8 cellular contexts compared by ENCODE assay signal in the genomic region with DNA sequence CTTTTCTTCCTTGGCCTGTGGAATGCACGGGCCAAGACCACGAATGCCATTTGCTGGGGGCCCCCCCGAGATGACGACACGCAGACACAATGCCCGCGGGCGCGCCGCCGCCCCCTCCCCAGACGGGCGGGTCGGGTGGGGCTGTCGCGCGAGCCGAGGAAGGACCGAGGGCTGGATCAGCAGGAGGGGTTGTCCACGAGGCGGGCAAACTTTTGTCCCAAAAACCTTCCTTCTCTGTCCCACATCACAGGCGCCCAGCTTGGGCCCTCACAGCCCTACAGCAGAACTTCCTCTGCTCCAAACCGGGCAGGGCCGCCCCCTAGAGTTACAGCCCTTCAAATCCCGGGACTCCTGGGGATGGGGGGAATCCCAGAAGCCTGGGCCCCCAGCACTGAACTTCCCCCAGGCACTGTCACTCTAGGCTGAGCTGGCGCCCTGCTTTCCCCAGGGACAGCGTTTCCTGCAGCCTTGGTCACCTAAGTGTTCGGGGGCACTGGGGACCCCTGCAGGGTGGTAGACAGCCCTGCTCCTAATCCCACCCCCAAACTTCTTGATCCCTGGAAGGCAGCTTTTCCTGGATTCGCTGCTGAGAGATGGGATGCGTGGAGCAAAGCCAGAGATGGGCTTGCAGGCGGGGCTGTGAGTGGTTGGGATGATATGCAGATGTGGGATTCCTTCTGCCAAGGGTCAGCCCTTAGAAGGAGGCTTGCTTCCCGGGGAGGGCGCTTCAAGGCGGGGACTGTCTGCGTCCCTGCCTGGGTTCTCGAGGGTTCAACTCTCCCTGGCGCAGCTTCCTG. TPM values are rescaled to one million over a fixed set of nuclear protein-coding genes. Genes with fewer than 3 reads are reported as not detected.
DNase-seq lines count a peak whose midpoint lies in the region; ATAC-seq and TF ChIP-seq lines count a peak whose summit lies in the region.

No MANE protein-coding gene starts in this region.

- WGBS in trophoblast cell (ENCODE audit: extremely low coverage, insufficient coverage, insufficient read length), result no CpG with 5 or more reads among the region's 37 CpGs

- peak overlapping the region; percentile 97 for H4K91ac ChIP-seq in trophoblast cell (ENCODE audit: low read depth, low read length)

- H4K20me1 ChIP-seq in BLaER1 (peaks cover 48% of the 10 kb centered on the region), OCI-LY7 (ENCODE audit: insufficient read depth, low read length) (no peaks in the 10 kb centered on the region)

- peak overlapping the region; percentile 95 for H2BK120ac ChIP-seq in trophoblast cell (ENCODE audit: insufficient read depth, low read length, poor library complexity)

- peaks cover 8% of the 10 kb centered on the region; the same call in 1 of the 2 replicates for H3K36me3 ChIP-seq in BLaER1
- peaks cover 32 to 37% of the 10 kb centered on the region in 2 experiments for H3K36me3 ChIP-seq in trophoblast cell (ENCODE audit: control insufficient read depth in 1 of 2, insufficient read depth in 2 of 2, low read length in 2 of 2)
- H3K36me3 ChIP-seq in OCI-LY7 (ENCODE audit: insufficient read depth, low read length), result no peaks in the 10 kb centered on the region

- H3K4me3 ChIP-seq in BLaER1 (peak overlapping the region; percentile 93), trophoblast cell (ENCODE audit: low read depth, low read length) (peak overlapping the region; percentile 93), OCI-LY7 (ENCODE audit: low read depth, low read length, poor library complexity, severe bottlenecking) (no peak overlapping the region)

- DNase-seq in Right ventricle myocardium superior, result peak; percentile 76
- DNase-seq in trophoblast cell, result peak in 1 of 2 donors; percentile 27
- no peak for DNase-seq in NCI-H1092 (lab: John Stamatoyannopoulos, UW)
- DNase-seq in OCI-LY7 (ENCODE audit: low spot score), result no peak
- no peak for DNase-seq in GM10248 (ENCODE audit: extremely low spot score)

- CTCF ChIA-PET in OCI-LY7 (lab: Charles Lee; ENCODE audit: unreplicated experiment) (no interaction called here), GM10248 (lab: Yijun Ruan, JAX) (no interaction called here)

- H3K4ac ChIP-seq in trophoblast cell (ENCODE audit: low read depth, low read length), result peak overlapping the region; percentile 94

- H3K9me3 ChIP-seq in BLaER1 (no peaks in the 10 kb centered on the region), trophoblast cell (ENCODE audit: insufficient read depth, low read depth, low read length) (peaks cover 3% of the 10 kb centered on the region), OCI-LY7 (ENCODE audit: low read length) (no peaks in the 10 kb centered on the region)

- H3K4me2 ChIP-seq in BLaER1, result peak overlapping the region; percentile 99
- peak overlapping the region; percentile 76 for H3K4me2 ChIP-seq in trophoblast cell (ENCODE audit: low read length)
- H3K4me2 ChIP-seq in OCI-LY7 (ENCODE audit: low read length), result no peak overlapping the region

- peak overlapping the region; percentile 99 for H3K18ac ChIP-seq in trophoblast cell (ENCODE audit: low read length)

- H3K14ac ChIP-seq in trophoblast cell (ENCODE audit: low read length), result peak overlapping the region; percentile 98

- intact Hi-C loops in Right ventricle myocardium superior (cut with DNase I), result no loop called here
- intact Hi-C loops in OCI-LY7 (cut with micrococcal nuclease; ENCODE audit: unreplicated experiment), result no loop called here

- ATAC-seq in SK-N-SH treated with all-trans-retinoic acid at 6 μM for 48 hours (peak; percentile 39), Right ventricle myocardium superior (ENCODE audit: poor library complexity) (peak; percentile 32), HG02642 (IDR thresholded peaks at IDR 0.05; ENCODE audit: poor library complexity, unreplicated experiment) (no peak)

- BruUV-seq in OCI-LY7 (replicated peaks; lab: Mats Ljungman, UMichigan), result no TSS peak

- peak overlapping the region; percentile 3 for H2BK12ac ChIP-seq in trophoblast cell (ENCODE audit: low read length)

- peaks cover 29% of the 10 kb centered on the region for H3K79me1 ChIP-seq in trophoblast cell (ENCODE audit: low read length)

- no peaks in the 10 kb centered on the region for H3K9me2 ChIP-seq in OCI-LY7 (ENCODE audit: insufficient read depth, low read length)

- no peak for TF ChIP-seq CTCF in OCI-LY7 (conservative IDR thresholded peaks at IDR 0.05; ENCODE audit: low read length)
- TF ChIP-seq CTCF in GM10248 (IDR thresholded peaks at IDR 0.05; ENCODE audit: control extremely low read depth, extremely low read depth, low read depth, missing control alignments), result no peak

- H2BK5ac ChIP-seq in trophoblast cell (ENCODE audit: low read depth, low read length, poor library complexity), result peak overlapping the region; percentile 96

- no peak overlapping the region for H3K23ac ChIP-seq in trophoblast cell (ENCODE audit: low read length)

- peak overlapping the region; percentile 83 for H4K8ac ChIP-seq in trophoblast cell (ENCODE audit: low read depth, low read length)

- H4K12ac ChIP-seq in trophoblast cell (ENCODE audit: low read depth, low read length), result no peak overlapping the region

- H3K9ac ChIP-seq in BLaER1 (peak overlapping the region; percentile 87), trophoblast cell (ENCODE audit: low read length) (peak overlapping the region; percentile 96)

- POLR2A ChIA-PET in OCI-LY7 (lab: Charles Lee), result no interaction called here
- POLR2A ChIA-PET in GM10248 (lab: Yijun Ruan, JAX), result no interaction called here

- peak overlapping the region; percentile 87; the same call in 1 of the 2 replicates for H3K27ac ChIP-seq in BLaER1
- H3K27ac ChIP-seq in trophoblast cell (ENCODE audit: low read depth, low read length), result peak overlapping the region; percentile 84
- H3K27ac ChIP-seq in OCI-LY7 (ENCODE audit: low read depth, low read length, poor library complexity, severe bottlenecking), result no peak overlapping the region

- H3K79me2 ChIP-seq in trophoblast cell (ENCODE audit: control insufficient read depth, insufficient read depth, low read length, poor library complexity) (peaks cover 47% of the 10 kb centered on the region), OCI-LY7 (ENCODE audit: insufficient read depth, low read depth, low read length) (no peaks in the 10 kb centered on the region)

- no peaks in the 10 kb centered on the region for H3K27me3 ChIP-seq in BLaER1
- H3K27me3 ChIP-seq in trophoblast cell (ENCODE audit: insufficient read depth, low read length), result no peaks in the 10 kb centered on the region

- H2AFZ ChIP-seq in trophoblast cell (ENCODE audit: insufficient read depth, low read length, poor library complexity) (no peak overlapping the region), OCI-LY7 (ENCODE audit: low read length) (no peak overlapping the region)

- H2AK5ac ChIP-seq in trophoblast cell (ENCODE audit: low read length), result peak overlapping the region; percentile 8

- H3K4me1 ChIP-seq in BLaER1 (peaks cover 79% of the 10 kb centered on the region), trophoblast cell (ENCODE audit: control insufficient read depth in 1 of 2, insufficient read depth in 2 of 2, low read length in 2 of 2) (peaks cover 35 to 42% of the 10 kb centered on the region in 2 experiments), OCI-LY7 (ENCODE audit: insufficient read depth, low read length, poor library complexity, severe bottlenecking) (no peaks in the 10 kb centered on the region)

TF ChIP-seq in SK-N-SH treated with all-trans-retinoic acid at 6 μM for 48 hours, 23 proteins besides CTCF, POLR2A, EP300 and RAD21:
- no peak for TF ChIP-seq RARB (CRISPR knock-in tag; IDR thresholded peaks at IDR 0.05)
- TF ChIP-seq ZNF565 (CRISPR knock-in tag; conservative IDR thresholded peaks at IDR 0.05; ENCODE audit: low read depth), result no peak
- TF ChIP-seq, protein P1, sequence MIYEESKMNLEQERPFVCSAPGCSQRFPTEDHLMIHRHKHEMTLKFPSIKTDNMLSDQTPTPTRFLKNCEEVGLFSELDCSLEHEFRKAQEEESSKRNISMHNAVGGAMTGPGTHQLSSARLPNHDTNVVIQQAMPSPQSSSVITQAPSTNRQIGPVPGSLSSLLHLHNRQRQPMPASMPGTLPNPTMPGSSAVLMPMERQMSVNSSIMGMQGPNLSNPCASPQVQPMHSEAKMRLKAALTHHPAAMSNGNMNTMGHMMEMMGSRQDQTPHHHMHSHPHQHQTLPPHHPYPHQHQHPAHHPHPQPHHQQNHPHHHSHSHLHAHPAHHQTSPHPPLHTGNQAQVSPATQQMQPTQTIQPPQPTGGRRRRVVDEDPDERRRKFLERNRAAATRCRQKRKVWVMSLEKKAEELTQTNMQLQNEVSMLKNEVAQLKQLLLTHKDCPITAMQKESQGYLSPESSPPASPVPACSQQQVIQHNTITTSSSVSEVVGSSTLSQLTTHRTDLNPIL (CRISPR knock-in tag; IDR thresholded peaks at IDR 0.05; ENCODE audit: low read depth), result no peak
- TF ChIP-seq ZFP30 (CRISPR knock-in tag; IDR thresholded peaks at IDR 0.05), result no peak
- no peak for TF ChIP-seq ESRRG (CRISPR knock-in tag; IDR thresholded peaks at IDR 0.05)
- no peak for TF ChIP-seq OSR1 (CRISPR knock-in tag; IDR thresholded peaks at IDR 0.05)
- TF ChIP-seq TCF4 (CRISPR knock-in tag; IDR thresholded peaks at IDR 0.05; ENCODE audit: borderline replicate concordance), result no peak
- TF ChIP-seq, protein P2, sequence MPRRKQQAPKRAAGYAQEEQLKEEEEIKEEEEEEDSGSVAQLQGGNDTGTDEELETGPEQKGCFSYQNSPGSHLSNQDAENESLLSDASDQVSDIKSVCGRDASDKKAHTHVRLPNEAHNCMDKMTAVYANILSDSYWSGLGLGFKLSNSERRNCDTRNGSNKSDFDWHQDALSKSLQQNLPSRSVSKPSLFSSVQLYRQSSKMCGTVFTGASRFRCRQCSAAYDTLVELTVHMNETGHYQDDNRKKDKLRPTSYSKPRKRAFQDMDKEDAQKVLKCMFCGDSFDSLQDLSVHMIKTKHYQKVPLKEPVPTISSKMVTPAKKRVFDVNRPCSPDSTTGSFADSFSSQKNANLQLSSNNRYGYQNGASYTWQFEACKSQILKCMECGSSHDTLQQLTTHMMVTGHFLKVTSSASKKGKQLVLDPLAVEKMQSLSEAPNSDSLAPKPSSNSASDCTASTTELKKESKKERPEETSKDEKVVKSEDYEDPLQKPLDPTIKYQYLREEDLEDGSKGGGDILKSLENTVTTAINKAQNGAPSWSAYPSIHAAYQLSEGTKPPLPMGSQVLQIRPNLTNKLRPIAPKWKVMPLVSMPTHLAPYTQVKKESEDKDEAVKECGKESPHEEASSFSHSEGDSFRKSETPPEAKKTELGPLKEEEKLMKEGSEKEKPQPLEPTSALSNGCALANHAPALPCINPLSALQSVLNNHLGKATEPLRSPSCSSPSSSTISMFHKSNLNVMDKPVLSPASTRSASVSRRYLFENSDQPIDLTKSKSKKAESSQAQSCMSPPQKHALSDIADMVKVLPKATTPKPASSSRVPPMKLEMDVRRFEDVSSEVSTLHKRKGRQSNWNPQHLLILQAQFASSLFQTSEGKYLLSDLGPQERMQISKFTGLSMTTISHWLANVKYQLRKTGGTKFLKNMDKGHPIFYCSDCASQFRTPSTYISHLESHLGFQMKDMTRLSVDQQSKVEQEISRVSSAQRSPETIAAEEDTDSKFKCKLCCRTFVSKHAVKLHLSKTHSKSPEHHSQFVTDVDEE (CRISPR knock-in tag; IDR thresholded peaks at IDR 0.05), result no peak
- no peak for TF ChIP-seq GLIS3 (CRISPR knock-in tag; IDR thresholded peaks at IDR 0.05)
- no peak for TF ChIP-seq ZNF8 (CRISPR knock-in tag; IDR thresholded peaks at IDR 0.05)

RNA-seq across cellular contexts. Expression of a gene that starts 1.0 kb away (rescaled TPM):
- total RNA-seq in Right ventricle myocardium superior, result 12.7 TPM
- polyA plus RNA-seq in trophoblast cell (2013), result 431 and 476 TPM in 2 replicates
- 10.2 and 12.2 TPM in 2 replicates for total RNA-seq in OCI-LY7 (2014; rRNA removed; shearing (Covaris generic))
- total RNA-seq in OCI-LY7 (2022), result 15.9 and 28.6 TPM in 2 replicates
